ENCODE assay signal across 8 cellular contexts in the genomic region with DNA sequence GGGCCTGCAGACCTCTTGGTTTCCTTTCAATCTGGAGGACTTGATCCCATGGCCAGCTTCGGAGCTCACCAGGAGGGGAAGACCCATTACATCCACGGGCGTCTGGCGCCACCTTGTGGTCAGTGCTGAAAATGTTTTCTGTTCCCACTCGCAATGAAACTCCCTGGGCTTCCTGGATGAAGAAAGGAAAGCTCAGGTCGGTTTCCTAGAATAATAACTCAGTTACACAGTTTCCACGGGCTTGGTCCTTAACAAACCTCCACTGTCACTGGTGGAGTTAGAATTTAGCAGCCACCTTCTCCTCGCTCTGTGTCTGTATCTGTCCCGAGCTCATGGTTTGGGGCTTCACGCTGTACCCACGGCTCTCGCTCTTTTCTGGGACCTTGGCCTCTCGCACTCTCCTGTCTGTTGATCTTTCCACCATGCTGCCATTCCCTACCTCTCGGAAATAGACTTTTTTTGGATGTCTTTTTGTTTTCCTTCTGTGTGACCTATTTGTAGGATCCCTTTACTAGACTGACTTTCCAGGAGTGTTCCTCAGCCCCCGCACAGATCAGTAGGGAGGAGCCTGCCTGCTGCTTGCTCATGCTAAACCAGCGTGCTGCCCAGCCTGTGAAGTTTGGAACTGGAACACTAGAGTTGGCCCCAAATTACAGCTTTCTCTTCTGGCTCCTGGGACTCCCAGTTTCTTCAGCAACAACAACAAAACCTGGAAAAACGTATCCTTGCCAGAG. TPM values are rescaled to one million over a fixed set of nuclear protein-coding genes. Genes with fewer than 3 reads are reported as not detected.
DNase-seq lines count a peak whose midpoint lies in the region; ATAC-seq, FAIRE-seq and TF ChIP-seq lines count a peak whose summit lies in the region.

No MANE protein-coding gene starts in this region.

- H3K27me3 ChIP-seq in bronchial epithelial cell (ENCODE audit: control insufficient read depth, insufficient read depth, low read length), result no peaks in the 10 kb centered on the region
- H3K27me3 ChIP-seq in spleen (replicated peaks in 1 of 7), result no peaks in the 10 kb centered on the region

- no peaks in the 10 kb centered on the region for H3K9me3 ChIP-seq in spleen

- peaks cover 2 to 14% (median 11%) of the 10 kb centered on the region in 6 donors for H3K4me1 ChIP-seq in spleen

- intact Hi-C loops in spleen (cut with DNase I; ENCODE audit: low total_unique reads), result loop anchor here (5.0 to 10.0 kb wide), 3 partner anchors 257 to 937 kb away; no protein-coding TSS in a partner anchor

- H3K36me3 ChIP-seq in bronchial epithelial cell (ENCODE audit: control insufficient read depth, insufficient read depth, low read length), result peaks cover 6% of the 10 kb centered on the region
- H3K36me3 ChIP-seq in spleen, result no peaks in the 10 kb centered on the region

- peak overlapping the region in 7 of 8 donors; percentile 15 to 69 (median 51) for H3K27ac ChIP-seq in spleen

- peak; percentile 89 for DNase-seq in A172 (ENCODE audit: low spot score)
- peak; percentile 86 for DNase-seq in NCI-H2227 (lab: John Stamatoyannopoulos, UW; ENCODE audit: unreplicated experiment)
- DNase-seq in bronchial epithelial cell (ENCODE audit: low read depth), result peak; percentile 72
- DNase-seq in iris pigment epithelial cell (ENCODE audit: low read depth), result peak; percentile 86
- peak; percentile 94 for DNase-seq in spleen

- peak; percentile 68 for TF ChIP-seq CTCF in WI38 (IDR thresholded peaks at IDR 0.05; ENCODE audit: low read depth, low read length)
- peak; percentile 77 for TF ChIP-seq CTCF in bronchial epithelial cell (IDR thresholded peaks at IDR 0.05; ENCODE audit: insufficient read depth, low read length, severe bottlenecking)
- TF ChIP-seq CTCF in spleen (IDR thresholded peaks at IDR 0.05 in 8 of 11, conservative IDR thresholded peaks at IDR 0.05 in 3 of 11), result peak; percentile 82 to 95 (median 90)

- FAIRE-seq in bronchial epithelial cell (lab: Jason Lieb, UNC), result no peak

- TF ChIP-seq POLR2A in spleen (IDR thresholded peaks at IDR 0.05), result no peak

- ATAC-seq in GM18520 (IDR thresholded peaks at IDR 0.05; ENCODE audit: unreplicated experiment) (peak; percentile 64), HG03139 (IDR thresholded peaks at IDR 0.05; ENCODE audit: unreplicated experiment) (peak; percentile 79)

- WGBS in spleen, 5 donors, result 11 to 20% (median 14%) methylated on average over 17 of the region's 17 CpGs

- H3K4me3 ChIP-seq in WI38 (ENCODE audit: low read depth, low read length) (peak overlapping the region; percentile 58), bronchial epithelial cell (ENCODE audit: low read depth, low read length) (peak overlapping the region; percentile 25), spleen (peak overlapping the region; percentile 21 to 66 (median 39))

RNA-seq across cellular contexts. Expression of a gene that starts 56.3 kb away (rescaled TPM):
- 0.72 and 1.1 TPM in 2 replicates for total RNA-seq in A172 (2014; rRNA removed; shearing (Covaris generic))
- total RNA-seq in bronchial epithelial cell (150 and 291 TPM in 2 replicates), spleen (1 to 10 TPM in 2 of 7 donors, under 1 TPM in 5; 0.33 to 3.1 (median 0.67) TPM)
- 1 to 10 TPM in 1 of 3 donors, under 1 TPM in 2; 0.85 to 1.7 (median 0.96) TPM for polyA plus RNA-seq in spleen

Comparison
In these comparisons a context has a peak if more than half of its experiments do, and no peak if none do; other contexts are left out.
1. Peak in every context shown above with its lines: DNase-seq, ATAC-seq, H3K4me3 ChIP-seq and H3K27ac ChIP-seq.
2. RNA of a gene that starts 56.3 kb away (total RNA-seq): 150 to 291 TPM in bronchial epithelial cell; 0.72 to 1.1 TPM in A172 and 0.33 to 3.1 TPM in spleen; every median in the first group is over 10 times any median in the second.